2 cellular contexts compared by ENCODE assay signal in genomic region chr14:20456971-20457370, GRCh38.
TF ChIP-seq lines count a peak whose summit lies in the region.

No MANE protein-coding gene starts in this region.

TF ChIP-seq in SK-N-SH, 30 proteins besides CTCF, POLR2A, EP300 and RAD21:
- no peak for TF ChIP-seq REST (IDR thresholded peaks at IDR 0.05; ENCODE audit: low read depth, low read length)
- no peak for TF ChIP-seq EZH2phosphoT487 (IDR thresholded peaks at IDR 0.05; ENCODE audit: borderline replicate concordance, low read depth)
- no peak for TF ChIP-seq MEF2A (IDR thresholded peaks at IDR 0.05; ENCODE audit: borderline replicate concordance, low read depth)
- TF ChIP-seq USF1 (IDR thresholded peaks at IDR 0.05; ENCODE audit: borderline replicate concordance, low read depth): no peak

TF ChIP-seq in SK-N-SH treated with all-trans-retinoic acid at 6 μM for 48 hours, 23 proteins besides CTCF, POLR2A, EP300 and RAD21:
- TF ChIP-seq, protein P1, sequence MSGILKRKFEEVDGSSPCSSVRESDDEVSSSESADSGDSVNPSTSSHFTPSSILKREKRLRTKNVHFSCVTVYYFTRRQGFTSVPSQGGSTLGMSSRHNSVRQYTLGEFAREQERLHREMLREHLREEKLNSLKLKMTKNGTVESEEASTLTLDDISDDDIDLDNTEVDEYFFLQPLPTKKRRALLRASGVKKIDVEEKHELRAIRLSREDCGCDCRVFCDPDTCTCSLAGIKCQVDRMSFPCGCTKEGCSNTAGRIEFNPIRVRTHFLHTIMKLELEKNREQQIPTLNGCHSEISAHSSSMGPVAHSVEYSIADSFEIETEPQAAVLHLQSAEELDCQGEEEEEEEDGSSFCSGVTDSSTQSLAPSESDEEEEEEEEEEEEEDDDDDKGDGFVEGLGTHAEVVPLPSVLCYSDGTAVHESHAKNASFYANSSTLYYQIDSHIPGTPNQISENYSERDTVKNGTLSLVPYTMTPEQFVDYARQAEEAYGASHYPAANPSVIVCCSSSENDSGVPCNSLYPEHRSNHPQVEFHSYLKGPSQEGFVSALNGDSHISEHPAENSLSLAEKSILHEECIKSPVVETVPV (CRISPR knock-in tag; IDR thresholded peaks at IDR 0.05): no peak
- TF ChIP-seq, protein P2, sequence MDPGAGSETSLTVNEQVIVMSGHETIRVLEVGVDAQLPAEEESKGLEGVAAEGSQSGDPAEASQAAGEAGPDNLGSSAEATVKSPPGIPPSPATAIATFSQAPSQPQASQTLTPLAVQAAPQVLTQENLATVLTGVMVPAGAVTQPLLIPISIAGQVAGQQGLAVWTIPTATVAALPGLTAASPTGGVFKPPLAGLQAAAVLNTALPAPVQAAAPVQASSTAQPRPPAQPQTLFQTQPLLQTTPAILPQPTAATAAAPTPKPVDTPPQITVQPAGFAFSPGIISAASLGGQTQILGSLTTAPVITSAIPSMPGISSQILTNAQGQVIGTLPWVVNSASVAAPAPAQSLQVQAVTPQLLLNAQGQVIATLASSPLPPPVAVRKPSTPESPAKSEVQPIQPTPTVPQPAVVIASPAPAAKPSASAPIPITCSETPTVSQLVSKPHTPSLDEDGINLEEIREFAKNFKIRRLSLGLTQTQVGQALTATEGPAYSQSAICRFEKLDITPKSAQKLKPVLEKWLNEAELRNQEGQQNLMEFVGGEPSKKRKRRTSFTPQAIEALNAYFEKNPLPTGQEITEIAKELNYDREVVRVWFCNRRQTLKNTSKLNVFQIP (CRISPR knock-in tag; IDR thresholded peaks at IDR 0.05; ENCODE audit: borderline replicate concordance, low read depth): no peak
- TF ChIP-seq TOX (CRISPR knock-in tag; IDR thresholded peaks at IDR 0.05; ENCODE audit: borderline replicate concordance) (no peak), ZNF565 (CRISPR knock-in tag; conservative IDR thresholded peaks at IDR 0.05; ENCODE audit: low read depth) (no peak), SNAI2 (CRISPR knock-in tag; IDR thresholded peaks at IDR 0.05) (no peak), ESRRG (CRISPR knock-in tag; IDR thresholded peaks at IDR 0.05) (no peak), ZFP3 (CRISPR knock-in tag; IDR thresholded peaks at IDR 0.05) (no peak), ZNF8 (CRISPR knock-in tag; IDR thresholded peaks at IDR 0.05) (no peak)
- TF ChIP-seq, protein P3, sequence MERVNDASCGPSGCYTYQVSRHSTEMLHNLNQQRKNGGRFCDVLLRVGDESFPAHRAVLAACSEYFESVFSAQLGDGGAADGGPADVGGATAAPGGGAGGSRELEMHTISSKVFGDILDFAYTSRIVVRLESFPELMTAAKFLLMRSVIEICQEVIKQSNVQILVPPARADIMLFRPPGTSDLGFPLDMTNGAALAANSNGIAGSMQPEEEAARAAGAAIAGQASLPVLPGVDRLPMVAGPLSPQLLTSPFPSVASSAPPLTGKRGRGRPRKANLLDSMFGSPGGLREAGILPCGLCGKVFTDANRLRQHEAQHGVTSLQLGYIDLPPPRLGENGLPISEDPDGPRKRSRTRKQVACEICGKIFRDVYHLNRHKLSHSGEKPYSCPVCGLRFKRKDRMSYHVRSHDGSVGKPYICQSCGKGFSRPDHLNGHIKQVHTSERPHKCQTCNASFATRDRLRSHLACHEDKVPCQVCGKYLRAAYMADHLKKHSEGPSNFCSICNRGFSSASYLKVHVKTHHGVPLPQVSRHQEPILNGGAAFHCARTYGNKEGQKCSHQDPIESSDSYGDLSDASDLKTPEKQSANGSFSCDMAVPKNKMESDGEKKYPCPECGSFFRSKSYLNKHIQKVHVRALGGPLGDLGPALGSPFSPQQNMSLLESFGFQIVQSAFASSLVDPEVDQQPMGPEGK (CRISPR knock-in tag; IDR thresholded peaks at IDR 0.05; ENCODE audit: borderline replicate concordance): no peak
- TF ChIP-seq, protein P4, sequence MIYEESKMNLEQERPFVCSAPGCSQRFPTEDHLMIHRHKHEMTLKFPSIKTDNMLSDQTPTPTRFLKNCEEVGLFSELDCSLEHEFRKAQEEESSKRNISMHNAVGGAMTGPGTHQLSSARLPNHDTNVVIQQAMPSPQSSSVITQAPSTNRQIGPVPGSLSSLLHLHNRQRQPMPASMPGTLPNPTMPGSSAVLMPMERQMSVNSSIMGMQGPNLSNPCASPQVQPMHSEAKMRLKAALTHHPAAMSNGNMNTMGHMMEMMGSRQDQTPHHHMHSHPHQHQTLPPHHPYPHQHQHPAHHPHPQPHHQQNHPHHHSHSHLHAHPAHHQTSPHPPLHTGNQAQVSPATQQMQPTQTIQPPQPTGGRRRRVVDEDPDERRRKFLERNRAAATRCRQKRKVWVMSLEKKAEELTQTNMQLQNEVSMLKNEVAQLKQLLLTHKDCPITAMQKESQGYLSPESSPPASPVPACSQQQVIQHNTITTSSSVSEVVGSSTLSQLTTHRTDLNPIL (CRISPR knock-in tag; IDR thresholded peaks at IDR 0.05; ENCODE audit: low read depth): no peak
TF ChIP-seq in SK-N-SH treated with all-trans-retinoic acid at 6 μM for 48 hours: peak in this region for 0.
